In genomic region chr20:58175425-58175824, GRCh38 we compare ENCODE assay signal across 2 cellular contexts.
TF ChIP-seq lines count a peak whose summit lies in the region.

No MANE protein-coding gene starts in this region.

TF ChIP-seq in IMR-90, 13 proteins besides CTCF, POLR2A, EP300 and RAD21:
- no peak for TF ChIP-seq NFE2L2 (IDR thresholded peaks at IDR 0.05; ENCODE audit: low read depth, low read length)
- TF ChIP-seq MXI1 (IDR thresholded peaks at IDR 0.05; ENCODE audit: borderline replicate concordance, low read depth, low read length), result no peak
- no peak for TF ChIP-seq CEBPB (IDR thresholded peaks at IDR 0.05; ENCODE audit: low read depth, low read length)
- no peak for TF ChIP-seq MAZ (IDR thresholded peaks at IDR 0.05; ENCODE audit: borderline replicate concordance, low read depth, low read length)
- TF ChIP-seq FOS (IDR thresholded peaks at IDR 0.05; ENCODE audit: low read depth, low read length), result no peak
- TF ChIP-seq SMC3 (IDR thresholded peaks at IDR 0.05; ENCODE audit: low read depth, low read length), result no peak
- no peak for TF ChIP-seq RCOR1 (IDR thresholded peaks at IDR 0.05; ENCODE audit: insufficient replicate concordance, low read length)
- TF ChIP-seq MAFK (IDR thresholded peaks at IDR 0.05; ENCODE audit: low read depth, low read length), result no peak
- no peak for TF ChIP-seq BHLHE40 (IDR thresholded peaks at IDR 0.05; ENCODE audit: low read depth, low read length)
- TF ChIP-seq, protein P1, sequence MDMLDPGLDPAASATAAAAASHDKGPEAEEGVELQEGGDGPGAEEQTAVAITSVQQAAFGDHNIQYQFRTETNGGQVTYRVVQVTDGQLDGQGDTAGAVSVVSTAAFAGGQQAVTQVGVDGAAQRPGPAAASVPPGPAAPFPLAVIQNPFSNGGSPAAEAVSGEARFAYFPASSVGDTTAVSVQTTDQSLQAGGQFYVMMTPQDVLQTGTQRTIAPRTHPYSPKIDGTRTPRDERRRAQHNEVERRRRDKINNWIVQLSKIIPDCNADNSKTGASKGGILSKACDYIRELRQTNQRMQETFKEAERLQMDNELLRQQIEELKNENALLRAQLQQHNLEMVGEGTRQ (IDR thresholded peaks at IDR 0.05; ENCODE audit: low read depth, low read length), result no peak
- no peak for TF ChIP-seq RFX5 (IDR thresholded peaks at IDR 0.05; ENCODE audit: low read depth, low read length)
- TF ChIP-seq CHD1 (IDR thresholded peaks at IDR 0.05; ENCODE audit: low read depth, low read length), result no peak
- TF ChIP-seq, protein P2, sequence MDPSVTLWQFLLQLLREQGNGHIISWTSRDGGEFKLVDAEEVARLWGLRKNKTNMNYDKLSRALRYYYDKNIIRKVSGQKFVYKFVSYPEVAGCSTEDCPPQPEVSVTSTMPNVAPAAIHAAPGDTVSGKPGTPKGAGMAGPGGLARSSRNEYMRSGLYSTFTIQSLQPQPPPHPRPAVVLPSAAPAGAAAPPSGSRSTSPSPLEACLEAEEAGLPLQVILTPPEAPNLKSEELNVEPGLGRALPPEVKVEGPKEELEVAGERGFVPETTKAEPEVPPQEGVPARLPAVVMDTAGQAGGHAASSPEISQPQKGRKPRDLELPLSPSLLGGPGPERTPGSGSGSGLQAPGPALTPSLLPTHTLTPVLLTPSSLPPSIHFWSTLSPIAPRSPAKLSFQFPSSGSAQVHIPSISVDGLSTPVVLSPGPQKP (IDR thresholded peaks at IDR 0.05; ENCODE audit: borderline replicate concordance, low read depth, low read length), result no peak
TF ChIP-seq in IMR-90: peak in this region for 0.

TF ChIP-seq in H1, 55 proteins besides CTCF, POLR2A, EP300 and RAD21:
- TF ChIP-seq TCF12 (IDR thresholded peaks at IDR 0.05; ENCODE audit: low read depth, low read length) (no peak), CBX8 (IDR thresholded peaks at IDR 0.05; ENCODE audit: borderline replicate concordance, low read depth, low read length) (no peak), GABPA (IDR thresholded peaks at IDR 0.05; ENCODE audit: borderline replicate concordance, insufficient read depth, low read length) (no peak), SP2 (IDR thresholded peaks at IDR 0.05; ENCODE audit: low read length) (no peak), RFX5 (IDR thresholded peaks at IDR 0.05; ENCODE audit: borderline replicate concordance, low read depth, low read length) (no peak), KDM1A (IDR thresholded peaks at IDR 0.05; ENCODE audit: borderline replicate concordance, low read length) (no peak)
